Comparison of ENCODE assay signal across 10 cellular contexts in genomic region chr6:72748759-72749158, GRCh38.
A peak's percentile ranks its signal among the peaks of the same experiment; 100 is the strongest.
DNase-seq lines count a peak whose midpoint lies in the region; ATAC-seq and TF ChIP-seq lines count a peak whose summit lies in the region.
"Had no signal": no experiment of that assay in that cellular context is flagged by ENCODE, and none has a peak within 500 bp of the region (broad histone marks: within the 10 kb centered on the region; RNA-seq: fewer than 3 reads in every experiment).

No MANE protein-coding gene starts in this region.

- H2AFZ ChIP-seq in fibroblast of lung (ENCODE audit: low read length), result no peak overlapping the region
- H2AFZ ChIP-seq in neural progenitor cell (replicated peaks), result no peak overlapping the region

- TF ChIP-seq CTCF in fibroblast of lung (conservative IDR thresholded peaks at IDR 0.05 in 1 of 2, IDR thresholded peaks at IDR 0.05 in 1 of 2; ENCODE audit: low read depth in 1 of 2, low read length in 2 of 2) (no peak), neural progenitor cell (IDR thresholded peaks at IDR 0.05) (no peak)

- H3K4me3 ChIP-seq in fibroblast of lung (replicated peaks in 1 of 4; ENCODE audit: control extremely low read depth in 1 of 4, insufficient read depth in 1 of 4, low read depth in 3 of 4, low read length in 4 of 4) (no peak overlapping the region), neural progenitor cell (no peak overlapping the region)

- peaks cover 4% of the 10 kb centered on the region for H3K4me1 Mint-ChIP-seq in neural progenitor cell

- H3K4me2 ChIP-seq in fibroblast of lung (ENCODE audit: extremely low read depth, insufficient read depth, low read length), result peak overlapping the region; percentile 29
- no peak overlapping the region for H3K4me2 ChIP-seq in neural progenitor cell

- ATAC-seq in GM19467 (IDR thresholded peaks at IDR 0.05; ENCODE audit: unreplicated experiment), result peak; percentile 60
- no peak for ATAC-seq in GM19324 (IDR thresholded peaks at IDR 0.05; ENCODE audit: low FRiP score, unreplicated experiment)
- no peak for ATAC-seq in HG03025 (IDR thresholded peaks at IDR 0.05; ENCODE audit: low FRiP score, unreplicated experiment)

- H3K4me3 Mint-ChIP-seq in neural progenitor cell, result no peak overlapping the region

- no peak overlapping the region for H3K27ac Mint-ChIP-seq in neural progenitor cell

- no peak overlapping the region for H3K27ac ChIP-seq in fibroblast of lung (ENCODE audit: insufficient read depth, low read length)
- no peak overlapping the region for H3K27ac ChIP-seq in neural progenitor cell

- DNase-seq in AG08396 (ENCODE audit: low spot score) (peak; percentile 44), NAMALWA (ENCODE audit: low spot score) (peak; percentile 39), fibroblast of lung (ENCODE audit: low read depth in 2 of 2) (peak; percentile 77 to 95), neural progenitor cell (ENCODE audit: low spot score) (no peak), DMS53 treated with DMSO at 0.1 percent for 48 hours (lab: John Stamatoyannopoulos, UW; ENCODE audit: unreplicated experiment) (no peak)
- DNase-seq: central memory CD4-positive, alpha-beta T cell; mesenchymal stem cell had no signal

- H3K9ac ChIP-seq in fibroblast of lung (ENCODE audit: insufficient read depth, low read length), result no peak overlapping the region
- H3K9ac ChIP-seq in neural progenitor cell, result no peak overlapping the region

- no peaks in the 10 kb centered on the region for H3K27me3 ChIP-seq in fibroblast of lung (ENCODE audit: control insufficient read depth, insufficient read depth, low read length)
- H3K27me3 ChIP-seq in neural progenitor cell, result no peaks in the 10 kb centered on the region

- no peaks in the 10 kb centered on the region for H3K4me1 ChIP-seq in fibroblast of lung (ENCODE audit: control insufficient read depth, extremely low read depth, insufficient read depth, low read length)
- H3K4me1 ChIP-seq in neural progenitor cell, result no peaks in the 10 kb centered on the region

- H3K9me3 ChIP-seq in fibroblast of lung (ENCODE audit: control insufficient read depth, insufficient read depth, low read depth, low read length) (no peaks in the 10 kb centered on the region), neural progenitor cell (ENCODE audit: low read depth) (no peaks in the 10 kb centered on the region)

- H3K9me3 Mint-ChIP-seq in neural progenitor cell, result no peaks in the 10 kb centered on the region

- H3K27me3 Mint-ChIP-seq in neural progenitor cell (ENCODE audit: insufficient read depth, low read depth), result no peaks in the 10 kb centered on the region

- no peaks in the 10 kb centered on the region for H3K36me3 ChIP-seq in fibroblast of lung (ENCODE audit: control insufficient read depth, insufficient read depth, low read length)
- H3K36me3 ChIP-seq in neural progenitor cell, result no peaks in the 10 kb centered on the region

- H3K79me2 ChIP-seq in fibroblast of lung (ENCODE audit: control insufficient read depth, insufficient read depth, low read length) (no peaks in the 10 kb centered on the region), neural progenitor cell (ENCODE audit: low read depth) (no peaks in the 10 kb centered on the region)

- H4K20me1 ChIP-seq in fibroblast of lung (ENCODE audit: control insufficient read depth, extremely low read depth, insufficient read depth, low read length) (no peaks in the 10 kb centered on the region), neural progenitor cell (ENCODE audit: low read depth) (no peaks in the 10 kb centered on the region)

- no peaks in the 10 kb centered on the region for H3F3A ChIP-seq in neural progenitor cell (ENCODE audit: low read depth)

- H3K36me3 Mint-ChIP-seq in neural progenitor cell, result no peaks in the 10 kb centered on the region

Comparison
In these comparisons a context has a peak if more than half of its experiments do, and no peak if none do; other contexts are left out.
1. DNase-seq: peak in AG08396 (single experiment), NAMALWA (single experiment) and fibroblast of lung (2 of 2); none in neural progenitor cell (single experiment) and DMS53 treated with DMSO at 0.1 percent for 48 hours (single experiment).